1 cellular context compared by ENCODE assay signal in genomic region chr19:984165-984967, GRCh38.
TF ChIP-seq lines count a peak whose summit lies in the region.

TSS of gene WDR18 (plus strand) at chr19:984345. CDS start at chr19:984354, 9 bp downstream.

TF ChIP-seq in HepG2, 621 proteins besides CTCF, POLR2A, EP300 and RAD21 (continued from another document and continues in another):
- TF ChIP-seq PHF8 (CRISPR knock-in tag; IDR thresholded peaks at IDR 0.05) = peak; percentile 77
- TF ChIP-seq NFYC (CRISPR knock-in tag; IDR thresholded peaks at IDR 0.05) = peak; percentile 33; the same call in 1 of the 2 replicates
- TF ChIP-seq PRDM15 (CRISPR knock-in tag; IDR thresholded peaks at IDR 0.05) = no peak
- 0 out of 2 replicates have a peak, but pooled peaks have one; percentile 61 for TF ChIP-seq SMAD1 (CRISPR knock-in tag; IDR thresholded peaks at IDR 0.05; ENCODE audit: borderline replicate concordance, low read depth)
- TF ChIP-seq AHR (CRISPR knock-in tag; IDR thresholded peaks at IDR 0.05) = no peak
- TF ChIP-seq NONO (IDR thresholded peaks at IDR 0.05) = no peak
- peak; percentile 66; the same call in 1 of the 2 replicates for TF ChIP-seq NONO (CRISPR knock-in tag; conservative IDR thresholded peaks at IDR 0.05)
- peak; percentile 63; the same call in 1 of the 2 replicates for TF ChIP-seq SP2 (CRISPR knock-in tag; IDR thresholded peaks at IDR 0.05)
- no peak for TF ChIP-seq JDP2 (CRISPR knock-in tag; IDR thresholded peaks at IDR 0.05; ENCODE audit: borderline replicate concordance)
- TF ChIP-seq, protein P1, sequence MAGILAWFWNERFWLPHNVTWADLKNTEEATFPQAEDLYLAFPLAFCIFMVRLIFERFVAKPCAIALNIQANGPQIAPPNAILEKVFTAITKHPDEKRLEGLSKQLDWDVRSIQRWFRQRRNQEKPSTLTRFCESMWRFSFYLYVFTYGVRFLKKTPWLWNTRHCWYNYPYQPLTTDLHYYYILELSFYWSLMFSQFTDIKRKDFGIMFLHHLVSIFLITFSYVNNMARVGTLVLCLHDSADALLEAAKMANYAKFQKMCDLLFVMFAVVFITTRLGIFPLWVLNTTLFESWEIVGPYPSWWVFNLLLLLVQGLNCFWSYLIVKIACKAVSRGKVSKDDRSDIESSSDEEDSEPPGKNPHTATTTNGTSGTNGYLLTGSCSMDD (CRISPR knock-in tag; IDR thresholded peaks at IDR 0.05) = no peak
- TF ChIP-seq HOXA5 (CRISPR knock-in tag; IDR thresholded peaks at IDR 0.05) = 0 out of 2 replicates have a peak, but pooled peaks have one; percentile 44
- no peak for TF ChIP-seq DNMT3B (CRISPR knock-in tag; conservative IDR thresholded peaks at IDR 0.05)
- TF ChIP-seq ZFP90 (CRISPR knock-in tag; IDR thresholded peaks at IDR 0.05; ENCODE audit: borderline replicate concordance) = peak; percentile 30; the same call in 1 of the 2 replicates
- TF ChIP-seq, protein P2, sequence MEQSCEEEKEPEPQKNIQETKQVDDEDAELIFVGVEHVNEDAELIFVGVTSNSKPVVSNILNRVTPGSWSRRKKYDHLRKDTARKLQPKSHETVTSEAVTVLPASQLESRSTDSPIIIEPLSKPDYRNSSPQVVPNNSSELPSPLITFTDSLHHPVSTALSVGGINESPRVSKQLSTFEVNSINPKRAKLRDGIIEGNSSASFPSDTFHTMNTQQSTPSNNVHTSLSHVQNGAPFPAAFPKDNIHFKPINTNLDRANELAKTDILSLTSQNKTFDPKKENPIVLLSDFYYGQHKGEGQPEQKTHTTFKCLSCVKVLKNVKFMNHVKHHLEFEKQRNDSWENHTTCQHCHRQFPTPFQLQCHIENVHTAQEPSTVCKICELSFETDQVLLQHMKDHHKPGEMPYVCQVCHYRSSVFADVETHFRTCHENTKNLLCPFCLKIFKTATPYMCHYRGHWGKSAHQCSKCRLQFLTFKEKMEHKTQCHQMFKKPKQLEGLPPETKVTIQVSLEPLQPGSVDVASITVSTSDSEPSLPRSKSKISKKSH (CRISPR knock-in tag; IDR thresholded peaks at IDR 0.05; ENCODE audit: borderline replicate concordance) = peak; percentile 85
- TF ChIP-seq ATF3 (CRISPR knock-in tag; IDR thresholded peaks at IDR 0.05) = peak; percentile 37; the same call in 1 of the 2 replicates
- TF ChIP-seq TBL1XR1 (IDR thresholded peaks at IDR 0.05; ENCODE audit: borderline replicate concordance, low read length, partially characterized antibody) = no peak
- TF ChIP-seq ZSCAN29 (CRISPR knock-in tag; conservative IDR thresholded peaks at IDR 0.05) = no peak
- TF ChIP-seq ZNF598 (CRISPR knock-in tag; IDR thresholded peaks at IDR 0.05; ENCODE audit: borderline replicate concordance) = 0 out of 2 replicates have a peak, but pooled peaks have one; percentile 88
- peak; percentile 70; the same call in 1 of the 2 replicates for TF ChIP-seq CSRNP1 (CRISPR knock-in tag; IDR thresholded peaks at IDR 0.05)
- no peak for TF ChIP-seq ZNF562 (CRISPR knock-in tag; IDR thresholded peaks at IDR 0.05; ENCODE audit: borderline replicate concordance)
- no peak for TF ChIP-seq ISX (CRISPR knock-in tag; conservative IDR thresholded peaks at IDR 0.05)
- no peak for TF ChIP-seq SUZ12 (IDR thresholded peaks at IDR 0.05; ENCODE audit: low read depth, low read length)
- TF ChIP-seq, protein P3, sequence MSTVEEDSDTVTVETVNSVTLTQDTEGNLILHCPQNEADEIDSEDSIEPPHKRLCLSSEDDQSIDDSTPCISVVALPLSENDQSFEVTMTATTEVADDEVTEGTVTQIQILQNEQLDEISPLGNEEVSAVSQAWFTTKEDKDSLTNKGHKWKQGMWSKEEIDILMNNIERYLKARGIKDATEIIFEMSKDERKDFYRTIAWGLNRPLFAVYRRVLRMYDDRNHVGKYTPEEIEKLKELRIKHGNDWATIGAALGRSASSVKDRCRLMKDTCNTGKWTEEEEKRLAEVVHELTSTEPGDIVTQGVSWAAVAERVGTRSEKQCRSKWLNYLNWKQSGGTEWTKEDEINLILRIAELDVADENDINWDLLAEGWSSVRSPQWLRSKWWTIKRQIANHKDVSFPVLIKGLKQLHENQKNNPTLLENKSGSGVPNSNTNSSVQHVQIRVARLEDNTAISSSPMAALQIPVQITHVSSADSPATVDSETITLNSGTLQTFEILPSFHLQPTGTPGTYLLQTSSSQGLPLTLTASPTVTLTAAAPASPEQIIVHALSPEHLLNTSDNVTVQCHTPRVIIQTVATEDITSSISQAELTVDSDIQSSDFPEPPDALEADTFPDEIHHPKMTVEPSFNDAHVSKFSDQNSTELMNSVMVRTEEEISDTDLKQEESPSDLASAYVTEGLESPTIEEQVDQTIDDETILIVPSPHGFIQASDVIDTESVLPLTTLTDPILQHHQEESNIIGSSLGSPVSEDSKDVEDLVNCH (CRISPR knock-in tag; IDR thresholded peaks at IDR 0.05) = no peak
- TF ChIP-seq, protein P4, sequence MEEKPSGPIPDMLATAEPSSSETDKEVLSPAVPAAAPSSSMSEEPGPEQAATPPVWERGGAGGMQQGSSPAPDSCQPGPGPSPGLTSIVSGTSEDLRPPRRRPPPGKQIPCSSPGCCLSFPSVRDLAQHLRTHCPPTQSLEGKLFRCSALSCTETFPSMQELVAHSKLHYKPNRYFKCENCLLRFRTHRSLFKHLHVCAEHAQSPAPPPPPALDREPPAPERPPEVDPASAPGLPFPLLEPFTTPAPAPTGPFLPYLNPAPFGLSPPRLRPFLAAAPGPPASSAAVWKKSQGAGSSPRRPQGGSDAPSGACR (CRISPR knock-in tag; IDR thresholded peaks at IDR 0.05) = peak; percentile 76; the same call in 1 of the 2 replicates
- TF ChIP-seq, protein P5, sequence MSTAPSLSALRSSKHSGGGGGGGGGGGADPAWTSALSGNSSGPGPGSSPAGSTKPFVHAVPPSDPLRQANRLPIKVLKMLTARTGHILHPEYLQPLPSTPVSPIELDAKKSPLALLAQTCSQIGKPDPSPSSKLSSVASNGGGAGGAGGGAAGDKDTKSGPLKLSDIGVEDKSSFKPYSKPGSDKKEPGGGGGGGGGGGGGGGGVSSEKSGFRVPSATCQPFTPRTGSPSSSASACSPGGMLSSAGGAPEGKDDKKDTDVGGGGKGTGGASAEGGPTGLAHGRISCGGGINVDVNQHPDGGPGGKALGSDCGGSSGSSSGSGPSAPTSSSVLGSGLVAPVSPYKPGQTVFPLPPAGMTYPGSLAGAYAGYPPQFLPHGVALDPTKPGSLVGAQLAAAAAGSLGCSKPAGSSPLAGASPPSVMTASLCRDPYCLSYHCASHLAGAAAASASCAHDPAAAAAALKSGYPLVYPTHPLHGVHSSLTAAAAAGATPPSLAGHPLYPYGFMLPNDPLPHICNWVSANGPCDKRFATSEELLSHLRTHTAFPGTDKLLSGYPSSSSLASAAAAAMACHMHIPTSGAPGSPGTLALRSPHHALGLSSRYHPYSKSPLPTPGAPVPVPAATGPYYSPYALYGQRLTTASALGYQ (CRISPR knock-in tag; IDR thresholded peaks at IDR 0.05) = no peak
- 0 out of 2 replicates have a peak, but pooled peaks have one; percentile 62 for TF ChIP-seq ZNF790 (CRISPR knock-in tag; IDR thresholded peaks at IDR 0.05; ENCODE audit: borderline replicate concordance)
- no peak for TF ChIP-seq E2F2 (CRISPR knock-in tag; IDR thresholded peaks at IDR 0.05; ENCODE audit: borderline replicate concordance)
- TF ChIP-seq KLF15 (CRISPR knock-in tag; IDR thresholded peaks at IDR 0.05; ENCODE audit: borderline replicate concordance) = no peak
- TF ChIP-seq MYNN (CRISPR knock-in tag; IDR thresholded peaks at IDR 0.05; ENCODE audit: low read depth) = no peak; the same call in 1 of the 2 replicates
- no peak for TF ChIP-seq TRIM24 (CRISPR knock-in tag; IDR thresholded peaks at IDR 0.05)
- TF ChIP-seq SMAD9 (CRISPR knock-in tag; IDR thresholded peaks at IDR 0.05) = 0 out of 2 replicates have a peak, but pooled peaks have one; percentile 35
- peak; percentile 65; the same call in 1 of the 2 replicates for TF ChIP-seq ZNF614 (CRISPR knock-in tag; IDR thresholded peaks at IDR 0.05; ENCODE audit: borderline replicate concordance)
- no peak for TF ChIP-seq ZNF672 (CRISPR knock-in tag; IDR thresholded peaks at IDR 0.05)
- TF ChIP-seq RNF219 (CRISPR knock-in tag; IDR thresholded peaks at IDR 0.05) = no peak
- TF ChIP-seq, protein P6, sequence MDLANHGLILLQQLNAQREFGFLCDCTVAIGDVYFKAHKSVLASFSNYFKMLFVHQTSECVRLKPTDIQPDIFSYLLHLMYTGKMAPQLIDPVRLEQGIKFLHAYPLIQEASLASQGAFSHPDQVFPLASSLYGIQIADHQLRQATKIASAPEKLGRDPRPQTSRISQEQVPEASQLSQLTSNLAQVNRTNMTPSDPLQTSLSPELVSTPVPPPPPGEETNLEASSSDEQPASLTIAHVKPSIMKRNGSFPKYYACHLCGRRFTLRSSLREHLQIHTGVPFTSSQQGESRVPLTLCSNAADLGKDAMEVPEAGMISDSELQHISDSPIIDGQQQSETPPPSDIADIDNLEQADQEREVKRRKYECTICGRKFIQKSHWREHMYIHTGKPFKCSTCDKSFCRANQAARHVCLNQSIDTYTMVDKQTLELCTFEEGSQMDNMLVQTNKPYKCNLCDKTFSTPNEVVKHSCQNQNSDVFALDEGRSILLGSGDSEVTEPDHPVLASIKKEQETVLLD (CRISPR knock-in tag; IDR thresholded peaks at IDR 0.05; ENCODE audit: low read depth) = peak; percentile 45; the same call in 1 of the 2 replicates
- TF ChIP-seq, protein P7, sequence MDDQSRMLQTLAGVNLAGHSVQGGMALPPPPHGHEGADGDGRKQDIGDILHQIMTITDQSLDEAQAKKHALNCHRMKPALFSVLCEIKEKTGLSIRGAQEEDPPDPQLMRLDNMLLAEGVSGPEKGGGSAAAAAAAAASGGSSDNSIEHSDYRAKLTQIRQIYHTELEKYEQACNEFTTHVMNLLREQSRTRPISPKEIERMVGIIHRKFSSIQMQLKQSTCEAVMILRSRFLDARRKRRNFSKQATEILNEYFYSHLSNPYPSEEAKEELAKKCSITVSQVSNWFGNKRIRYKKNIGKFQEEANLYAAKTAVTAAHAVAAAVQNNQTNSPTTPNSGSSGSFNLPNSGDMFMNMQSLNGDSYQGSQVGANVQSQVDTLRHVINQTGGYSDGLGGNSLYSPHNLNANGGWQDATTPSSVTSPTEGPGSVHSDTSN (CRISPR knock-in tag; IDR thresholded peaks at IDR 0.05; ENCODE audit: borderline replicate concordance) = no peak
